ENCODE assay signal across 11 cellular contexts in the genomic region with DNA sequence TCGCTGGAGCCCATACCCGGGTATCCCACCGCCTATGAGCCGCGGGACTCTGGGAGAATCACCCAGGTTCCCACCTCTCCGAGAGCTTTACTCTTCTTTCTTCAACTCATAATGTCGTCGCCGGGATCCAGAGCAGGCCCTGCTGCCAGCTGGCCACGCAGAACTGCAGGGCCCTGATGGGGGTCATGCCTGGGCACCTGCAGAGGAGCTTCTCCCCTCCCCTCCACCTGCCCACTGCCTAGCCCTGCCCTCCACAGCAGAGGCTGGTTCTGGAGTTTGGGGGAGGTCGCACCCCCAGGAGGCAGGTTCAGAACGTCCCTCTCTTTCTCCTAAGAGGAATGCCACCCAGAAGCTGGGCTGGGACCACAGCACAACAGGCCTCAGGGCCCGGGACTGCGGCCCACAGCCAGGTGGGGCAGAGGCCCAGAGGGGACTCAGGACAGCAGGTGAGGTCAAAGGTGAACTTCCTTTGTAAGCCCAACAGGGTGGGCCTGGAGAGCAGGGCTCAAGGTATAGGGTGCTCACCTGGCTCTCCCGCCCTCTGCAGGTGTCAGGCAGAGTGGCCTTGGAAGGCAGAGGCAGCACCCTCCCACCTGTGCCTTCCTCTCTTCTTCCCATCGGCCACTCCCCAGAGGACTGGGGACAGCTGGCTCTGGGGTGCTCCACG. TPM values are rescaled to one million over a fixed set of nuclear protein-coding genes. Genes with fewer than 3 reads are reported as not detected.
DNase-seq lines count a peak whose midpoint lies in the region; ATAC-seq and TF ChIP-seq lines count a peak whose summit lies in the region.
"Had no signal": no experiment of that assay in that cellular context is flagged by ENCODE, and none has a peak within 500 bp of the region (broad histone marks: within the 10 kb centered on the region; RNA-seq: fewer than 3 reads in every experiment).

No MANE protein-coding gene starts in this region.

- RAD21 ChIA-PET in HCT116 (lab: Charles Lee; ENCODE audit: low non-redundant PET in 1 of 2, low total read pairs in 2 of 2, uncharacterized antibody in 2 of 2, unreplicated experiment in 2 of 2), result no interaction called here

- peak overlapping the region; percentile 96 for H3K27ac ChIP-seq in CD8-positive, alpha-beta memory T cell (ENCODE audit: low read depth, low read length)
- peak overlapping the region; percentile 99 for H3K27ac ChIP-seq in HCT116 (ENCODE audit: low read depth, low read length)

- peak overlapping the region; percentile 85 for H3K4me2 ChIP-seq in HCT116 (ENCODE audit: low read length)

- H3K9me2 ChIP-seq in HCT116 (ENCODE audit: insufficient read depth), result no peaks in the 10 kb centered on the region

- H3K9ac ChIP-seq in HCT116 (ENCODE audit: low read length), result peak overlapping the region; percentile 70; the same call in 1 of the 2 replicates
- peak overlapping the region; percentile 94 for H3K9ac ChIP-seq in adipocyte (ENCODE audit: low read length)

- CTCF ChIA-PET in CD8-positive, alpha-beta memory T cell (lab: Charles Lee), result interaction anchor here (1.2 to 8.0 kb wide), 5 partner anchors 36 to 127 kb away, joined by 3 to 54 read pairs (median 11); partner anchors contain the start of gene MALAT1
- CTCF ChIA-PET in HCT116 (lab: Charles Lee), result no interaction called here

- no peak for ATAC-seq in HCT116
- no peak for ATAC-seq in HG03280 (IDR thresholded peaks at IDR 0.05; ENCODE audit: unreplicated experiment)
- ATAC-seq in HG03095 (IDR thresholded peaks at IDR 0.05; ENCODE audit: unreplicated experiment), result no peak
- ATAC-seq in HG03565 (IDR thresholded peaks at IDR 0.05; ENCODE audit: unreplicated experiment), result no peak
- ATAC-seq in GM19467 (IDR thresholded peaks at IDR 0.05; ENCODE audit: unreplicated experiment), result no peak

- no peak for DNase-seq in CD8-positive, alpha-beta memory T cell
- DNase-seq in HCT116 (ENCODE audit: low read depth, low spot score), result no peak
- no peak for DNase-seq in adipocyte (ENCODE audit: low read depth)
- DNase-seq: effector CD4-positive, alpha-beta T cell; HCEC 1CT had no signal

- intact Hi-C loops in HCT116 (cut with micrococcal nuclease), result loop anchor here (5.0 kb wide), 2 partner anchors 127 to 192 kb away; partner anchors contain the start of genes FAM89B and ZNRD2

- H3K27me3 ChIP-seq in CD8-positive, alpha-beta memory T cell (ENCODE audit: insufficient read depth, low read length, poor library complexity, severe bottlenecking), result no peaks in the 10 kb centered on the region
- H3K27me3 ChIP-seq in HCT116 (ENCODE audit: insufficient read depth, low read length) (no peaks in the 10 kb centered on the region), adipocyte (replicated peaks; ENCODE audit: control insufficient read depth, insufficient read depth, low read length) (no peaks in the 10 kb centered on the region)

- peaks cover 0 to 12% (median 0%) of the 10 kb centered on the region in 3 donors for H3K36me3 Mint-ChIP-seq in CD8-positive, alpha-beta memory T cell
- no peaks in the 10 kb centered on the region for H3K36me3 Mint-ChIP-seq in nephron (ENCODE audit: low read depth)

- H3K4me1 Mint-ChIP-seq in CD8-positive, alpha-beta memory T cell, result peaks cover 33 to 49% (median 37%) of the 10 kb centered on the region in 3 donors
- H3K4me1 Mint-ChIP-seq in nephron, result peaks cover 35% of the 10 kb centered on the region

- H3K9me3 ChIP-seq in CD8-positive, alpha-beta memory T cell (ENCODE audit: low read length), result no peaks in the 10 kb centered on the region
- no peaks in the 10 kb centered on the region for H3K9me3 ChIP-seq in HCT116 (ENCODE audit: control insufficient read depth in 1 of 2, insufficient read depth in 1 of 2, low read depth in 1 of 2, low read length in 2 of 2)
- H3K9me3 ChIP-seq in adipocyte (ENCODE audit: control insufficient read depth, low read length), result no peaks in the 10 kb centered on the region

- H3K36me3 ChIP-seq in CD8-positive, alpha-beta memory T cell (ENCODE audit: insufficient read depth, low read length), result no peaks in the 10 kb centered on the region
- H3K36me3 ChIP-seq in HCT116 (ENCODE audit: control insufficient read depth in 1 of 2, insufficient read depth in 2 of 2, low read length in 2 of 2) (no peaks in the 10 kb centered on the region), adipocyte (ENCODE audit: control insufficient read depth, insufficient read depth, low read length, severe bottlenecking) (no peaks in the 10 kb centered on the region)

- no peaks in the 10 kb centered on the region for H4K20me1 ChIP-seq in HCT116 (ENCODE audit: insufficient read depth)

- H3K27ac Mint-ChIP-seq in CD8-positive, alpha-beta memory T cell, result peak overlapping the region in 4 of 8 donors; percentile 50 to 99 (median 84)
- H3K27ac Mint-ChIP-seq in nephron, result peak overlapping the region; percentile 67 to 95 (median 93)

- H3K9me3 Mint-ChIP-seq in CD8-positive, alpha-beta memory T cell, result no peaks in the 10 kb centered on the region
- H3K9me3 Mint-ChIP-seq in nephron, result no peaks in the 10 kb centered on the region

- no peaks in the 10 kb centered on the region for H3K27me3 Mint-ChIP-seq in CD8-positive, alpha-beta memory T cell
- no peaks in the 10 kb centered on the region for H3K27me3 Mint-ChIP-seq in nephron (ENCODE audit: low read depth)

- no peak for TF ChIP-seq POLR2A in HCT116 (IDR thresholded peaks at IDR 0.05; ENCODE audit: borderline replicate concordance, extremely low read depth, insufficient read depth, insufficient read length)

- H2AFZ ChIP-seq in HCT116 (ENCODE audit: low read depth, low read length, poor library complexity, severe bottlenecking), result no peak overlapping the region

- no peaks in the 10 kb centered on the region for H3K79me2 ChIP-seq in HCT116 (ENCODE audit: insufficient read depth, low read length)

- TF ChIP-seq CTCF in HCT116 (IDR thresholded peaks at IDR 0.05 in 2 of 3, conservative IDR thresholded peaks at IDR 0.05 in 1 of 3; ENCODE audit: borderline replicate concordance in 1 of 3, insufficient read depth in 1 of 3, low read depth in 2 of 3, low read length in 2 of 3) (no peak; a peak in 2 of 6 replicates), nephron (IDR thresholded peaks at IDR 0.05; ENCODE audit: unreplicated experiment in 3 of 3) (no peak)

- peaks cover 44% of the 10 kb centered on the region for H3K4me1 ChIP-seq in CD8-positive, alpha-beta memory T cell (ENCODE audit: insufficient read depth, low read length)
- H3K4me1 ChIP-seq in HCT116 (ENCODE audit: control insufficient read depth in 1 of 2, insufficient read depth in 2 of 2, low read length in 2 of 2) (peaks cover 50 to 59% of the 10 kb centered on the region in 2 experiments), adipocyte (ENCODE audit: control insufficient read depth, insufficient read depth, low read length) (peaks cover 37% of the 10 kb centered on the region)

- TF ChIP-seq RAD21 in HCT116 (IDR thresholded peaks at IDR 0.05; ENCODE audit: low read depth), result no peak

- H3K4me3 Mint-ChIP-seq in CD8-positive, alpha-beta memory T cell, result peak overlapping the region in 3 of 7 donors; percentile 35 to 83 (median 54)
- peak overlapping the region in 1 of 3 experiments; percentile 30 for H3K4me3 Mint-ChIP-seq in nephron

- POLR2A ChIA-PET in CD8-positive, alpha-beta memory T cell (lab: Charles Lee), result interaction anchor here (1.1 to 4.9 kb wide), 3 partner anchors 38 to 127 kb away, joined by 4 to 56 read pairs (median 19); partner anchors contain the start of gene MALAT1
- POLR2A ChIA-PET in HCT116 (lab: Charles Lee), result interaction anchor here (1.3 to 2.5 kb wide), 5 partner anchors 10 to 127 kb away, joined by 3 to 20 read pairs (median 3); partner anchors contain the start of genes MALAT1 and NEAT1

- H3K4me3 ChIP-seq in CD8-positive, alpha-beta memory T cell (ENCODE audit: low read length), result no peak overlapping the region
- H3K4me3 ChIP-seq in HCT116 (replicated peaks in 1 of 2; ENCODE audit: low read depth in 1 of 2, low read length in 2 of 2) (peak overlapping the region in 1 of 2 experiments; percentile 55; a peak in 2 of 4 replicates), adipocyte (ENCODE audit: low read length) (no peak overlapping the region)

- no TSS peak for BruUV-seq in HCT116 (replicated peaks; lab: Mats Ljungman, UMichigan)

TF ChIP-seq in HCT116, 20 proteins besides CTCF, POLR2A, EP300 and RAD21 (continues in another document):
- TF ChIP-seq SP1 (IDR thresholded peaks at IDR 0.05; ENCODE audit: low read depth) (no peak), ELF1 (IDR thresholded peaks at IDR 0.05; ENCODE audit: borderline replicate concordance, low read depth) (no peak), CBX3 (IDR thresholded peaks at IDR 0.05; ENCODE audit: low read depth) (no peak), JUND (IDR thresholded peaks at IDR 0.05) (no peak), SRF (IDR thresholded peaks at IDR 0.05; ENCODE audit: low read depth) (no peak), EZH2 (IDR thresholded peaks at IDR 0.05) (no peak), SIN3A (IDR thresholded peaks at IDR 0.05; ENCODE audit: low read depth) (no peak), CEBPB (IDR thresholded peaks at IDR 0.05; ENCODE audit: low read depth) (no peak), TCF7L2 (IDR thresholded peaks at IDR 0.05; ENCODE audit: borderline replicate concordance, extremely low read depth, insufficient read depth, insufficient read length) (no peak), POLR2AphosphoS5 (IDR thresholded peaks at IDR 0.05; ENCODE audit: low read depth, low read length) (no peak)

RNA-seq across cellular contexts. Expression of gene SLC25A45, which starts 1.9 kb away (rescaled TPM):
- 10 to 100 TPM; 13.3 to 13.8 TPM for total RNA-seq in CD8-positive, alpha-beta memory T cell
- polyA plus RNA-seq in CD8-positive, alpha-beta memory T cell, result 14.6 TPM
- total RNA-seq in HCT116 (2021; ENCODE audit: unreplicated experiment), result 3.9 TPM
- polyA plus RNA-seq in HCT116 (2012), result 2.0 and 2.3 TPM in 2 replicates

RNA-seq across cellular contexts. Expression of gene FRMD8, which starts 5.8 kb away (rescaled TPM):
- total RNA-seq in CD8-positive, alpha-beta memory T cell, result 10 to 100 TPM; 44.9 to 49.8 TPM
- polyA plus RNA-seq in CD8-positive, alpha-beta memory T cell, result 60.6 TPM
- total RNA-seq in HCT116 (2021; ENCODE audit: unreplicated experiment), result 35.8 TPM
- 12.9 and 20.6 TPM in 2 replicates for polyA plus RNA-seq in HCT116 (2012)

RNA-seq across cellular contexts. Expression of gene TIGD3, which starts 26.0 kb away (rescaled TPM):
- total RNA-seq in CD8-positive, alpha-beta memory T cell, result 1 to 10 TPM in 1 of 2 experiments, under 1 TPM in 1; 0.91 to 1.2 TPM
- 0.59 TPM for polyA plus RNA-seq in CD8-positive, alpha-beta memory T cell
- total RNA-seq in HCT116 (2021; ENCODE audit: unreplicated experiment), result 2.4 TPM
- 1.5 and 1.6 TPM in 2 replicates for polyA plus RNA-seq in HCT116 (2012)
- polyA plus RNA-seq: keratinocyte had no signal

RNA-seq across cellular contexts. Expression of gene NEAT1, which starts 42.0 kb away (rescaled TPM):
- total RNA-seq in CD8-positive, alpha-beta memory T cell, result 100 to 1,000 TPM; 196 to 204 TPM
- 2.7 TPM for polyA plus RNA-seq in CD8-positive, alpha-beta memory T cell
- total RNA-seq in HCT116 (2021; ENCODE audit: unreplicated experiment), result 564 TPM
- 181 and 274 TPM in 2 replicates for polyA plus RNA-seq in HCT116 (2012)

RNA-seq across cellular contexts. Expression of gene DPF2, which starts 46.9 kb away (rescaled TPM):
- total RNA-seq in CD8-positive, alpha-beta memory T cell, result 10 to 100 TPM; 65.8 to 71.9 TPM
- polyA plus RNA-seq in CD8-positive, alpha-beta memory T cell, result 61.5 TPM
- total RNA-seq in HCT116 (2021; ENCODE audit: unreplicated experiment), result 72.0 TPM
- 57.3 and 62.2 TPM in 2 replicates for polyA plus RNA-seq in HCT116 (2012)
